In genomic region chr7:101538596-101539459, GRCh38 we compare ENCODE assay signal across 8 cellular contexts.
A peak's percentile ranks its signal among the peaks of the same experiment; 100 is the strongest.
DNase-seq lines count a peak whose midpoint lies in the region; ATAC-seq and TF ChIP-seq lines count a peak whose summit lies in the region.

No MANE protein-coding gene starts in this region.

- in situ Hi-C loops in brain microvascular endothelial cell (cut with HindIII; ENCODE audit: low pct_ligation_motif_present, low sequenced_read_pairs): no loop called here

- peak; percentile 89 for DNase-seq in DMS 273 (lab: John Stamatoyannopoulos, UW; ENCODE audit: unreplicated experiment)
- peak; percentile 0 for DNase-seq in KG1 (lab: John Stamatoyannopoulos, UW)
- DNase-seq in UCSD-AML1 (lab: John Stamatoyannopoulos, UW; ENCODE audit: unreplicated experiment): peak; percentile 65
- DNase-seq in brain microvascular endothelial cell: peak; percentile 40
- peak; percentile 13 for DNase-seq in kidney glomerular epithelial cell (lab: John Stamatoyannopoulos, UW)
- DNase-seq in stimulated activated CD4-positive, alpha-beta T cell treated with anti-CD3 and anti-CD28 coated beads, Interleukin-4, amount 100 ng/mL, for 1 hour: peak; percentile 56

- ATAC-seq in GM21723 (IDR thresholded peaks at IDR 0.05; ENCODE audit: unreplicated experiment) (no peak), HG02970 (IDR thresholded peaks at IDR 0.05; ENCODE audit: low FRiP score, unreplicated experiment) (no peak)

- H3K27me3 ChIP-seq in brain microvascular endothelial cell (replicated peaks): no peaks in the 10 kb centered on the region

- no peak overlapping the region for H3K27ac ChIP-seq in brain microvascular endothelial cell

- H3K4me3 ChIP-seq in brain microvascular endothelial cell (ENCODE audit: low read depth, low read length): no peak overlapping the region

- peak; percentile 94 for TF ChIP-seq CTCF in brain microvascular endothelial cell (IDR thresholded peaks at IDR 0.05; ENCODE audit: low read depth, low read length, missing control alignments)

- H3K36me3 ChIP-seq in brain microvascular endothelial cell (replicated peaks): no peaks in the 10 kb centered on the region

Comparison
In these comparisons a context has a peak if more than half of its experiments do, and no peak if none do; other contexts are left out.
1. DNase-seq: peak in every context shown above with its lines; median percentile 89 in DMS 273; 65 in UCSD-AML1; 56 in stimulated activated CD4-positive, alpha-beta T cell treated with anti-CD3 and anti-CD28 coated beads, Interleukin-4, amount 100 ng/mL, for 1 hour; 40 in brain microvascular endothelial cell; 13 in kidney glomerular epithelial cell; 0 in KG1.